In the genomic region with DNA sequence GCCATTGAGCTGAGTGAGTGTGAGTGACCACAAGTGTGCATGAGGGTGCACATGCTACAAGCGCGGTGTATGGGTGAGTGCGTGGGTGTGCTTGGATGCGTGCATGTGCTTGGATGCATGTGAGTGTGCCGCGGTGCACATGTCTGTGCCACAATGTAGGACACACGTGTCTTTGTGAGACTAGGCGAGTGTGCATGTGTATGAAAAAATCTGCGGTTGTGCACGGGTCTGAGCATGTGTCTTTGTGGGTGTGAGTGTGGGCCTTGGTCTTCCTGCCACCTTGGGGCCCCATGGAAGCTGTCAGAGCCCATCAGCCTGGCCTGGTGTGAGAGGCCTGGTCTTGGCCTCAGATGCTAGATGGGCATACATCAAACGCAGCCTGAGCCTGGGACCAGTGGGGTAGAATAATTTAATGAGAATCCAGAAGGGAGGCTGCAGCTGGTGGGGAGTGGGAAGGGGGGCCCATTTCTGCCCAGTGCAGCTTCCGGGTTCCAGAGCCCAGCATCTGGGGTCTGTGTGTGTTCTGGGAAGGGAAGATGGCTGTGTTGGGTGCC, we compare ENCODE assay signal across 21 cellular contexts.
"Had no signal": no experiment of that assay in that cellular context is flagged by ENCODE, and none has a peak within 500 bp of the region (broad histone marks: within the 10 kb centered on the region; RNA-seq: fewer than 3 reads in every experiment).

No MANE protein-coding gene starts in this region.

- H3K9ac ChIP-seq: parathyroid adenoma had no signal

- H3K9me3 ChIP-seq: heart right ventricle, mucosa of descending colon, thyroid gland had no signal

- H3K27ac Mint-ChIP-seq: activated CD4-positive, alpha-beta T cell treated with anti-CD3 and anti-CD28 coated beads, Interleukin-2, amount 10 ng/mL, durations not matched to agents 24 days and 14 days; activated CD8-positive, alpha-beta T cell treated with anti-CD3 and anti-CD28 coated beads for 36 hours; activated naive CD4-positive, alpha-beta T cell treated with anti-CD3 and anti-CD28 coated beads, Interleukin-2, amount 10 ng/mL, durations not matched to agents 7 days and 5 days; activated naive CD8-positive, alpha-beta T cell treated with anti-CD3 and anti-CD28 coated beads, Interleukin-2, amount 50 U/mL, for 24 hours had no signal

- H3K4me3 Mint-ChIP-seq: activated CD4-positive, alpha-beta T cell treated with anti-CD3 and anti-CD28 coated beads, Interleukin-2, amount 10 ng/mL, durations not matched to agents 24 days and 14 days; activated CD8-positive, alpha-beta T cell treated with anti-CD3 and anti-CD28 coated beads for 36 hours; activated naive CD4-positive, alpha-beta T cell treated with anti-CD3 and anti-CD28 coated beads, Interleukin-2, amount 10 ng/mL, durations not matched to agents 7 days and 5 days; activated naive CD8-positive, alpha-beta T cell treated with anti-CD3 and anti-CD28 coated beads, Interleukin-2, amount 50 U/mL, for 24 hours; activated T-cell treated with anti-CD3 and anti-CD28 coated beads, Interleukin-2, amount 50 U/mL, for 4 hours; naive B cell had no signal

- H3K4me1 ChIP-seq: thyroid gland had no signal

- H3K36me3 ChIP-seq: heart right ventricle, thyroid gland had no signal

- H3K9me3 Mint-ChIP-seq: activated CD8-positive, alpha-beta T cell treated with anti-CD3 and anti-CD28 coated beads for 36 hours; activated naive CD4-positive, alpha-beta T cell treated with anti-CD3 and anti-CD28 coated beads, Interleukin-2, amount 10 ng/mL, durations not matched to agents 7 days and 5 days; activated naive CD8-positive, alpha-beta T cell treated with anti-CD3 and anti-CD28 coated beads, Interleukin-2, amount 50 U/mL, for 24 hours; activated T-cell treated with anti-CD3 and anti-CD28 coated beads, Interleukin-2, amount 50 U/mL, for 4 hours; naive B cell had no signal

- H3K79me2 ChIP-seq: parathyroid adenoma had no signal

- DNase-seq: activated CD4-positive, alpha-beta T cell treated with anti-CD3 and anti-CD28 coated beads, Interleukin-2, amount 10 ng/mL, durations not matched to agents 24 days and 14 days; activated CD8-positive, alpha-beta T cell treated with anti-CD3 and anti-CD28 coated beads for 36 hours; activated effector memory CD4-positive, alpha-beta T cell treated with Interleukin-2 at 50 U/mL for 16 hours; activated naive CD4-positive, alpha-beta T cell treated with anti-CD3 and anti-CD28 coated beads, Interleukin-2, amount 10 ng/mL, durations not matched to agents 7 days and 5 days; activated naive CD8-positive, alpha-beta T cell treated with anti-CD3 and anti-CD28 coated beads, Interleukin-2, amount 50 U/mL, for 24 hours; activated T-cell treated with anti-CD3 and anti-CD28 coated beads, Interleukin-2, amount 50 U/mL, for 4 hours; aorta; cortex of kidney; left ventricle myocardium superior; mucosa of descending colon; naive B cell; stimulated activated CD4-positive, alpha-beta T cell treated with anti-CD3 and anti-CD28 coated beads, Interleukin-12 subunit alpha, Interleukin-12 subunit beta, amount 100 ng/mL, for 4 hours; stimulated activated CD4-positive, alpha-beta T cell treated with anti-CD3 and anti-CD28 coated beads, Interleukin-1b, Interleukin-23, amount 100 ng/mL, for 48 hours; stimulated activated CD8-positive, alpha-beta memory T cell treated with anti-CD3 and anti-CD28 coated beads, Interleukin-4, amount 100 ng/mL, for 48 hours; stimulated activated naive CD4-positive, alpha-beta T cell treated with Interleukin-2 at 50 U/mL for 16 hours; T-helper 1 cell; T-helper 9 cell; thyroid gland had no signal

- H3K36me3 Mint-ChIP-seq: naive B cell had no signal

- H3K27ac ChIP-seq: heart right ventricle, parathyroid adenoma, thyroid gland had no signal

- H3K27me3 ChIP-seq: thyroid gland had no signal

- H2AFZ ChIP-seq: parathyroid adenoma had no signal

- ATAC-seq: activated CD8-positive, alpha-beta T cell treated with anti-CD3 and anti-CD28 coated beads for 36 hours; activated naive CD8-positive, alpha-beta T cell treated with anti-CD3 and anti-CD28 coated beads, Interleukin-2, amount 50 U/mL, for 24 hours; activated T-cell treated with anti-CD3 and anti-CD28 coated beads, Interleukin-2, amount 50 U/mL, for 4 hours; esophagus mucosa; mucosa of descending colon had no signal

- H3K4me3 ChIP-seq: heart right ventricle, mucosa of descending colon, thyroid gland had no signal
